In genomic region chr11:19803506-19803998, GRCh38 we compare ENCODE assay signal across 16 cellular contexts.
DNase-seq lines count a peak whose midpoint lies in the region; ATAC-seq and TF ChIP-seq lines count a peak whose summit lies in the region.
"Had no signal": no experiment of that assay in that cellular context is flagged by ENCODE, and none has a peak within 500 bp of the region (broad histone marks: within the 10 kb centered on the region; RNA-seq: fewer than 3 reads in every experiment).

No MANE protein-coding gene starts in this region.

- no peak overlapping the region for H3K4me3 ChIP-seq in stomach
- H3K4me3 ChIP-seq in thyroid gland (replicated peaks in 1 of 3): no peak overlapping the region
- H3K4me3 ChIP-seq: BLaER1 treated with 17β-estradiol and CSF1 and Interleukin-3, amounts not matched to agents 10 nM and 100 nM; HAP-1; SJSA1 had no signal

- intact Hi-C loops in stomach (cut with DNase I; ENCODE audit: low total_unique reads) (no loop called here), thyroid gland (cut with DNase I) (no loop called here)

- H3K27ac ChIP-seq in stomach: peak overlapping the region; percentile 47 to 85 (median 76)
- no peak overlapping the region for H3K27ac ChIP-seq in thyroid gland
- H3K27ac ChIP-seq: BLaER1 treated with 17β-estradiol and CSF1 and Interleukin-3, amounts not matched to agents 10 nM and 100 nM; SJSA1 had no signal

- DNase-seq in NCI-H2029 (lab: John Stamatoyannopoulos, UW) (peak; percentile 50), NCI-H2029 treated with DMSO at 0.1 percent for 48 hours (lab: John Stamatoyannopoulos, UW) (no peak), NCI-H748 (lab: John Stamatoyannopoulos, UW; ENCODE audit: unreplicated experiment) (peak; percentile 81), kidney tubule cell (ENCODE audit: low spot score) (peak; percentile 23), stomach (peak; percentile 78), thyroid gland (no peak), DMS79 (lab: John Stamatoyannopoulos, UW) (no peak)
- DNase-seq: 8988T; activated CD4-positive, alpha-beta T cell treated with anti-CD3 and anti-CD28 coated beads for 48 hours; activated naive CD4-positive, alpha-beta T cell treated with anti-CD3 and anti-CD28 coated beads, Interleukin-2, amount 50 U/mL, for 16 hours; NCI-H2227 treated with DMSO at 0.1 percent for 48 hours; T-helper 9 cell had no signal

- 24 to 66% (median 34%) methylated on average over 3 of the region's 3 CpGs for WGBS in stomach, 5 donors
- 56 to 58% methylated on average over 3 of the region's 3 CpGs for WGBS in thyroid gland, 2 donors

- H3K9me3 ChIP-seq in stomach (no peaks in the 10 kb centered on the region), thyroid gland (no peaks in the 10 kb centered on the region)
- H3K9me3 ChIP-seq: BLaER1 treated with 17β-estradiol and CSF1 and Interleukin-3, amounts not matched to agents 10 nM and 100 nM; HAP-1; SJSA1 had no signal

- no peaks in the 10 kb centered on the region for H3K36me3 ChIP-seq in stomach
- no peaks in the 10 kb centered on the region for H3K36me3 ChIP-seq in thyroid gland
- H3K36me3 ChIP-seq: BLaER1 treated with 17β-estradiol and CSF1 and Interleukin-3, amounts not matched to agents 10 nM and 100 nM; HAP-1; SJSA1 had no signal

- TF ChIP-seq POLR2A in stomach (IDR thresholded peaks at IDR 0.05) (no peak), thyroid gland (IDR thresholded peaks at IDR 0.05) (no peak)

- H3K4me1 ChIP-seq in stomach (peaks cover 21 to 94% (median 65%) of the 10 kb centered on the region in 4 donors), thyroid gland (peaks cover 6 to 39% of the 10 kb centered on the region in 2 donors)
- H3K4me1 ChIP-seq: HAP-1 had no signal

- TF ChIP-seq EP300 in stomach (IDR thresholded peaks at IDR 0.05): no peak

- TF ChIP-seq CTCF in stomach (IDR thresholded peaks at IDR 0.05): no peak
- TF ChIP-seq CTCF in thyroid gland (IDR thresholded peaks at IDR 0.05): no peak

- no peaks in the 10 kb centered on the region for H3K27me3 ChIP-seq in stomach
- no peaks in the 10 kb centered on the region for H3K27me3 ChIP-seq in thyroid gland
- H3K27me3 ChIP-seq: BLaER1 treated with 17β-estradiol and CSF1 and Interleukin-3, amounts not matched to agents 10 nM and 100 nM; SJSA1 had no signal

- ATAC-seq in activated CD4-positive, CD25-positive, alpha-beta regulatory T cell treated with anti-CD3 and anti-CD28 coated beads, Interleukin-2, amount 50 U/mL, for 24 hours: no peak

Comparison
In these comparisons a context has a peak if more than half of its experiments do, and no peak if none do; other contexts are left out.
1. DNase-seq: peak in NCI-H2029 (single experiment), NCI-H748 (single experiment), kidney tubule cell (single experiment) and stomach (single experiment); none in NCI-H2029 treated with DMSO at 0.1 percent for 48 hours (single experiment), thyroid gland (0 of 2) and DMS79 (single experiment).
2. H3K27ac ChIP-seq: peak in stomach (5 of 5); none in thyroid gland (0 of 3).